ENCODE assay signal across 14 cellular contexts in the genomic region with DNA sequence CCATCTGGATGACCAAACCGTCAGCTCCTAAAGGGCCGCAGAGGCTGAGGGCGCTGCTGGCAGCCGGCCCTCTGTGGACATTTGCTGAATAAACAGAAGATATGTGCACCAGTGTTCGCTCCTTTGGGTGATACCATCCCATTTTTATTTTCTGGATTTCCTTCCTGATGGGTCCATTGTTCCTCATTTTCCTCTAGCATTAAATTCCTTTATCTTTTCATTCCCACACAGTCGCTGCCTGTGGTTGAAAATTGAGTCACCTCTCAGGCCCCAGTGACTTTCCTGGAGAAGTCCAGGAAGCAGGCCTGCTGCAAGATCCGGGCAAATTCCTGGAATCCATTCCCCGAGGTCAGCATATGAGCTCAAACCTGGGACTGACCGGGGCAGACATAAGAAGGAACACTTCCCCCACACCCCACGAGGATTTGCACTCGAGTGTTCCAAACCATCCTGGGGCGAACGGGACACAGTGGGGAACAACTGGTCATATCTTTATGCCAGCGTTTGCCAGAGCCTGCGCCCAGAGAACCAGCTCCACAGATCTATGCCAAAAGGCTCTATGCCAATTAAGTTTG.
DNase-seq lines count a peak whose midpoint lies in the region; ATAC-seq and TF ChIP-seq lines count a peak whose summit lies in the region.
"Had no signal": no experiment of that assay in that cellular context is flagged by ENCODE, and none has a peak within 500 bp of the region (broad histone marks: within the 10 kb centered on the region; RNA-seq: fewer than 3 reads in every experiment).

No MANE protein-coding gene starts in this region.

- H3K36me3 Mint-ChIP-seq in activated naive CD4-positive, alpha-beta T cell treated with anti-CD3 and anti-CD28 coated beads, Interleukin-2, amount 10 ng/mL, durations not matched to agents 7 days and 5 days: no peaks in the 10 kb centered on the region
- H3K36me3 Mint-ChIP-seq: activated naive CD8-positive, alpha-beta T cell treated with anti-CD3 and anti-CD28 coated beads for 36 hours; naive thymus-derived CD4-positive, alpha-beta T cell; stimulated activated naive B cell treated with anti-CD40 and anti-IgM and Interleukin-4, amounts not matched to agents 10 μg/mL and 1 μg/mL and 100 μg/mL, for 72 hours had no signal

- in situ Hi-C loops in astrocyte of the spinal cord (cut with HindIII; ENCODE audit: low sequenced_read_pairs): no loop called here

- no peaks in the 10 kb centered on the region for H3K9me3 Mint-ChIP-seq in activated naive CD4-positive, alpha-beta T cell treated with anti-CD3 and anti-CD28 coated beads, Interleukin-2, amount 10 ng/mL, durations not matched to agents 7 days and 5 days

- intact Hi-C loops in mucosa of descending colon (cut with DNase I, micrococcal nuclease): no loop called here

- TF ChIP-seq CTCF in astrocyte of the spinal cord (IDR thresholded peaks at IDR 0.05; ENCODE audit: low read depth, low read length): no peak
- TF ChIP-seq CTCF in mucosa of descending colon (IDR thresholded peaks at IDR 0.05): no peak

- ATAC-seq in mucosa of descending colon (peak; percentile 69), HG03469 (IDR thresholded peaks at IDR 0.05; ENCODE audit: unreplicated experiment) (no peak), HG03354 (IDR thresholded peaks at IDR 0.05; ENCODE audit: poor library complexity, severe bottlenecking, unreplicated experiment) (no peak)
- ATAC-seq: naive thymus-derived CD4-positive, alpha-beta T cell; stimulated activated naive B cell treated with anti-CD40 and anti-IgM and Interleukin-4, amounts not matched to agents 10 μg/mL and 1 μg/mL and 100 μg/mL, for 72 hours had no signal

- H3K4me1 ChIP-seq in mucosa of descending colon (ENCODE audit: low read depth): no peaks in the 10 kb centered on the region

- DNase-seq in DMS153 (lab: John Stamatoyannopoulos, UW) (peak; percentile 51), NCI-H146 treated with DMSO at 0.1 percent for 48 hours (lab: John Stamatoyannopoulos, UW; ENCODE audit: unreplicated experiment) (peak; percentile 48), astrocyte of the spinal cord (ENCODE audit: low read depth, low spot score) (peak; percentile 42), mucosa of descending colon (peak in 1 of 3 donors; percentile 47), middle frontal gyrus (ENCODE audit: extremely low spot score, low spot score) (no peak)
- no peak for DNase-seq in activated naive CD4-positive, alpha-beta T cell treated with anti-CD3 and anti-CD28 coated beads, Interleukin-2, amount 10 ng/mL, durations not matched to agents 7 days and 5 days
- DNase-seq: activated CD4-positive, alpha-beta T cell treated with anti-CD3 and anti-CD28 coated beads, Interleukin-2, amount 50 U/mL, for 4 hours; activated naive CD8-positive, alpha-beta T cell treated with anti-CD3 and anti-CD28 coated beads for 36 hours; hippocampal formation; naive thymus-derived CD4-positive, alpha-beta T cell; NCI-H2171; stimulated activated naive B cell treated with anti-CD40 and anti-IgM and Interleukin-4, amounts not matched to agents 10 μg/mL and 1 μg/mL and 100 μg/mL, for 72 hours had no signal

- CTCF ChIA-PET in activated naive CD4-positive, alpha-beta T cell treated with anti-CD3 and anti-CD28 coated beads, Interleukin-2, amount 10 ng/mL, durations not matched to agents 7 days and 5 days (lab: Charles Lee): interaction anchor here (1.3 kb wide), 1 partner anchor 26 kb away, joined by 3 read pairs; no protein-coding TSS in a partner anchor

- H3K9me3 ChIP-seq in mucosa of descending colon: no peaks in the 10 kb centered on the region

- no peaks in the 10 kb centered on the region for H3K27me3 Mint-ChIP-seq in activated naive CD4-positive, alpha-beta T cell treated with anti-CD3 and anti-CD28 coated beads, Interleukin-2, amount 10 ng/mL, durations not matched to agents 7 days and 5 days
- H3K27me3 Mint-ChIP-seq: activated naive CD8-positive, alpha-beta T cell treated with anti-CD3 and anti-CD28 coated beads for 36 hours; naive thymus-derived CD4-positive, alpha-beta T cell; stimulated activated naive B cell treated with anti-CD40 and anti-IgM and Interleukin-4, amounts not matched to agents 10 μg/mL and 1 μg/mL and 100 μg/mL, for 72 hours had no signal

- H3K4me3 Mint-ChIP-seq in activated naive CD4-positive, alpha-beta T cell treated with anti-CD3 and anti-CD28 coated beads, Interleukin-2, amount 10 ng/mL, durations not matched to agents 7 days and 5 days: no peak overlapping the region
- H3K4me3 Mint-ChIP-seq: activated naive CD8-positive, alpha-beta T cell treated with anti-CD3 and anti-CD28 coated beads for 36 hours; naive thymus-derived CD4-positive, alpha-beta T cell; stimulated activated naive B cell treated with anti-CD40 and anti-IgM and Interleukin-4, amounts not matched to agents 10 μg/mL and 1 μg/mL and 100 μg/mL, for 72 hours had no signal

- H3K4me3 ChIP-seq in astrocyte of the spinal cord (ENCODE audit: low read depth, low read length) (no peak overlapping the region), mucosa of descending colon (no peak overlapping the region)

- H3K36me3 ChIP-seq in mucosa of descending colon (ENCODE audit: low read depth): no peaks in the 10 kb centered on the region

- H3K27ac Mint-ChIP-seq in activated naive CD4-positive, alpha-beta T cell treated with anti-CD3 and anti-CD28 coated beads, Interleukin-2, amount 10 ng/mL, durations not matched to agents 7 days and 5 days: no peak overlapping the region
- H3K27ac Mint-ChIP-seq: activated naive CD8-positive, alpha-beta T cell treated with anti-CD3 and anti-CD28 coated beads for 36 hours; naive thymus-derived CD4-positive, alpha-beta T cell; stimulated activated naive B cell treated with anti-CD40 and anti-IgM and Interleukin-4, amounts not matched to agents 10 μg/mL and 1 μg/mL and 100 μg/mL, for 72 hours had no signal

- no peaks in the 10 kb centered on the region for H3K4me1 Mint-ChIP-seq in activated naive CD4-positive, alpha-beta T cell treated with anti-CD3 and anti-CD28 coated beads, Interleukin-2, amount 10 ng/mL, durations not matched to agents 7 days and 5 days
- H3K4me1 Mint-ChIP-seq: stimulated activated naive B cell treated with anti-CD40 and anti-IgM and Interleukin-4, amounts not matched to agents 10 μg/mL and 1 μg/mL and 100 μg/mL, for 72 hours had no signal

Comparison
In these comparisons a context has a peak if more than half of its experiments do, and no peak if none do; other contexts are left out.
1. DNase-seq: peak in DMS153 (single experiment), NCI-H146 treated with DMSO at 0.1 percent for 48 hours (single experiment) and astrocyte of the spinal cord (single experiment); none in middle frontal gyrus (single experiment) and activated naive CD4-positive, alpha-beta T cell treated with anti-CD3 and anti-CD28 coated beads, Interleukin-2, amount 10 ng/mL, durations not matched to agents 7 days and 5 days (single experiment).